In genomic region chr12:126452686-126453085, GRCh38 we compare ENCODE assay signal across 5 cellular contexts.
DNase-seq lines count a peak whose midpoint lies in the region; FAIRE-seq and TF ChIP-seq lines count a peak whose summit lies in the region.
"Not testable (repeated sequence)": the region's sequence is repeated elsewhere in the genome, so short reads cannot be mapped to it uniquely, and the experiment has no call there.

No MANE protein-coding gene starts in this region.

- not testable (repeated sequence) for TF ChIP-seq CTCF in H1 (IDR thresholded peaks at IDR 0.05; ENCODE audit: control extremely low read depth in 1 of 3, insufficient read depth in 1 of 3, low read depth in 1 of 3, low read length in 3 of 3); esophagus muscularis mucosa (IDR thresholded peaks at IDR 0.05); osteoblast (IDR thresholded peaks at IDR 0.05; ENCODE audit: extremely low read depth, low read depth, low read length)

- TF ChIP-seq EP300 in H1 (IDR thresholded peaks at IDR 0.05; ENCODE audit: borderline replicate concordance in 1 of 2, low read depth in 2 of 2, low read length in 2 of 2); esophagus muscularis mucosa (IDR thresholded peaks at IDR 0.05): not testable (repeated sequence)

- not testable (repeated sequence) for H3K79me1 ChIP-seq in H1 (ENCODE audit: low read depth, low read length)

- not testable (repeated sequence) for H3K27me3 ChIP-seq in ACC112 (ENCODE audit: insufficient read depth, low read length); HUES64 (ENCODE audit: insufficient read depth, low read length); H1 (replicated peaks in 1 of 4; ENCODE audit: control insufficient read depth in 3 of 4, extremely low read depth in 1 of 4, insufficient read depth in 3 of 4, low read length in 3 of 4); esophagus muscularis mucosa; osteoblast (ENCODE audit: insufficient read depth, low read length)

- WGBS in HUES64 = 96% methylated on average over 9 of the region's 9 CpGs
- 92% methylated on average over 9 of the region's 9 CpGs; no CpG with 5 or more reads in 1 of the 2 experiments for WGBS in H1 (ENCODE audit: extremely low coverage in 1 of 2, insufficient coverage in 1 of 2, insufficient read length in 1 of 2, insufficient replicate concordance in 2 of 2, low coverage in 1 of 2, low lambda C conversion rate in 2 of 2, missing lambda C conversion rate in 1 of 2), 2 experiments
- 94% methylated on average over 9 of the region's 9 CpGs for WGBS in esophagus muscularis mucosa

- not testable (repeated sequence) for H3K23me2 ChIP-seq in H1 (ENCODE audit: low read depth, low read length)

- not testable (repeated sequence) for H3K56ac ChIP-seq in H1 (replicated peaks; ENCODE audit: insufficient read length, low read depth, low read length)

- not testable (repeated sequence) for H3K4me3 ChIP-seq in ACC112 (ENCODE audit: low read depth, low read length); HUES64 (ENCODE audit: low read length); H1 (ENCODE audit: extremely low read depth in 1 of 4, insufficient read depth in 2 of 4, low read depth in 3 of 4, low read length in 4 of 4); esophagus muscularis mucosa; osteoblast (ENCODE audit: insufficient read depth, low read length)

- H3K23ac ChIP-seq in H1 (ENCODE audit: insufficient read length) = not testable (repeated sequence)

- intact Hi-C loops in esophagus muscularis mucosa (cut with DNase I) = not testable (repeated sequence)

- POLR2A ChIA-PET in H1 (lab: Charles Lee; ENCODE audit: partially characterized antibody) = not testable (repeated sequence)

- H2AK5ac ChIP-seq in H1 (ENCODE audit: low read depth, low read length) = not testable (repeated sequence)

- not testable (repeated sequence) for H4K91ac ChIP-seq in H1 (replicated peaks; ENCODE audit: insufficient read length, low read length)

- CTCF ChIA-PET in H1 (lab: Charles Lee; ENCODE audit: partially characterized antibody) = not testable (repeated sequence)

- H3K9ac ChIP-seq in HUES64 (ENCODE audit: low read depth, low read length); H1 (replicated peaks in 1 of 4; ENCODE audit: extremely low read depth in 1 of 4, low read depth in 3 of 4, low read length in 3 of 4): not testable (repeated sequence)

- H2BK12ac ChIP-seq in H1 (ENCODE audit: low read depth, low read length) = not testable (repeated sequence)

- H4K8ac ChIP-seq in H1 (ENCODE audit: extremely low read depth, insufficient read depth, low read length) = not testable (repeated sequence)

- H3K4ac ChIP-seq in H1 (replicated peaks; ENCODE audit: insufficient read length, low read depth, low read length) = not testable (repeated sequence)

- not testable (repeated sequence) for TF ChIP-seq POLR2A in H1 (IDR thresholded peaks at IDR 0.05; ENCODE audit: control extremely low read depth in 1 of 2, low read depth in 2 of 2, low read length in 2 of 2); esophagus muscularis mucosa (IDR thresholded peaks at IDR 0.05; ENCODE audit: low read depth)

- not testable (repeated sequence) for DNase-seq in H1 (ENCODE audit: low read depth in 1 of 2, low spot score in 2 of 2)
- peak; percentile 19 for DNase-seq in esophagus muscularis mucosa (ENCODE audit: extremely low spot score)
- peak; percentile 3 for DNase-seq in osteoblast (ENCODE audit: insufficient read length, low spot score, missing footprints)

- not testable (repeated sequence) for H2BK120ac ChIP-seq in H1 (replicated peaks; ENCODE audit: low read depth, low read length)

- H2BK5ac ChIP-seq in H1 (ENCODE audit: low read depth, low read length) = not testable (repeated sequence)

- H3K79me2 ChIP-seq in ACC112 (ENCODE audit: control insufficient read depth, insufficient read depth, low read length, unreplicated experiment); H1 (ENCODE audit: control insufficient read depth in 1 of 2, insufficient read depth in 2 of 2, low read length in 2 of 2); osteoblast (ENCODE audit: insufficient read depth, low read length): not testable (repeated sequence)

- H2BK15ac ChIP-seq in H1 (ENCODE audit: low read length) = not testable (repeated sequence)

- TF ChIP-seq RAD21 in H1 (IDR thresholded peaks at IDR 0.05 in 1 of 2, conservative IDR thresholded peaks at IDR 0.05 in 1 of 2; ENCODE audit: low read depth in 2 of 2, low read length in 2 of 2) = not testable (repeated sequence)

- not testable (repeated sequence) for H4K20me1 ChIP-seq in H1 (replicated peaks in 1 of 2; ENCODE audit: control insufficient read depth in 1 of 2, insufficient read depth in 2 of 2, low read length in 2 of 2); osteoblast (ENCODE audit: insufficient read depth, low read length)

- H3K36me3 ChIP-seq in ACC112 (ENCODE audit: insufficient read depth, low read length); HUES64 (ENCODE audit: insufficient read depth, low read length); H1 (ENCODE audit: control insufficient read depth in 2 of 4, insufficient read depth in 4 of 4, low read length in 3 of 4); esophagus muscularis mucosa; osteoblast (ENCODE audit: insufficient read depth, low read length): not testable (repeated sequence)

- FAIRE-seq in H1 (lab: Jason Lieb, UNC) = not testable (repeated sequence)

- not testable (repeated sequence) for H3K9me3 ChIP-seq in HUES64 (ENCODE audit: insufficient read depth, low read depth, low read length); H1 (ENCODE audit: insufficient read depth in 2 of 2, low read depth in 1 of 2, low read length in 1 of 2); esophagus muscularis mucosa; osteoblast (ENCODE audit: low read depth, low read length)

- H4K5ac ChIP-seq in H1 (ENCODE audit: insufficient read length, low read depth, low read length) = not testable (repeated sequence)

- peak overlapping the region; percentile 25 for H2AFZ ChIP-seq in ACC112 (ENCODE audit: low read length, unreplicated experiment)
- not testable (repeated sequence) for H2AFZ ChIP-seq in H1 (ENCODE audit: low read length); osteoblast (ENCODE audit: low read length)

- peak overlapping the region; percentile 34; the same call in 1 of the 2 replicates for H2BK20ac ChIP-seq in H1 (ENCODE audit: low read length)

- not testable (repeated sequence) for H3K4me2 ChIP-seq in H1 (ENCODE audit: insufficient read depth in 1 of 2, low read depth in 2 of 2, low read length in 2 of 2); osteoblast (ENCODE audit: insufficient read depth, low read length)

- not testable (repeated sequence) for H3K18ac ChIP-seq in H1 (ENCODE audit: extremely low read depth, low read length)

- not testable (repeated sequence) for H3K4me1 ChIP-seq in ACC112 (ENCODE audit: control insufficient read depth, insufficient read depth, low read length, unreplicated experiment); esophagus muscularis mucosa; osteoblast (ENCODE audit: insufficient read depth, low read length)
- peaks cover 15% of the 10 kb centered on the region for H3K4me1 ChIP-seq in HUES64 (ENCODE audit: insufficient read depth, low read length)
- H3K4me1 ChIP-seq in H1 (replicated peaks in 1 of 4; ENCODE audit: control insufficient read depth in 3 of 4, insufficient read depth in 4 of 4, low read length in 3 of 4) = peaks cover 0 to 10% (median 5%) of the 10 kb centered on the region in 4 experiments; a peak in 4 of 7 replicates

- not testable (repeated sequence) for H3K27ac ChIP-seq in ACC112 (ENCODE audit: low read depth, low read length); H1 (ENCODE audit: low read depth, low read length); esophagus muscularis mucosa (replicated peaks in 1 of 4); osteoblast (ENCODE audit: low read depth, low read length)
- 0 out of 2 replicates have a peak overlapping the region, but pooled peaks have one; percentile 8 for H3K27ac ChIP-seq in HUES64 (ENCODE audit: low read depth, low read length)

- not testable (repeated sequence) for H3K14ac ChIP-seq in H1 (ENCODE audit: insufficient read length)
